ENCODE assay signal across 8 cellular contexts in the genomic region with DNA sequence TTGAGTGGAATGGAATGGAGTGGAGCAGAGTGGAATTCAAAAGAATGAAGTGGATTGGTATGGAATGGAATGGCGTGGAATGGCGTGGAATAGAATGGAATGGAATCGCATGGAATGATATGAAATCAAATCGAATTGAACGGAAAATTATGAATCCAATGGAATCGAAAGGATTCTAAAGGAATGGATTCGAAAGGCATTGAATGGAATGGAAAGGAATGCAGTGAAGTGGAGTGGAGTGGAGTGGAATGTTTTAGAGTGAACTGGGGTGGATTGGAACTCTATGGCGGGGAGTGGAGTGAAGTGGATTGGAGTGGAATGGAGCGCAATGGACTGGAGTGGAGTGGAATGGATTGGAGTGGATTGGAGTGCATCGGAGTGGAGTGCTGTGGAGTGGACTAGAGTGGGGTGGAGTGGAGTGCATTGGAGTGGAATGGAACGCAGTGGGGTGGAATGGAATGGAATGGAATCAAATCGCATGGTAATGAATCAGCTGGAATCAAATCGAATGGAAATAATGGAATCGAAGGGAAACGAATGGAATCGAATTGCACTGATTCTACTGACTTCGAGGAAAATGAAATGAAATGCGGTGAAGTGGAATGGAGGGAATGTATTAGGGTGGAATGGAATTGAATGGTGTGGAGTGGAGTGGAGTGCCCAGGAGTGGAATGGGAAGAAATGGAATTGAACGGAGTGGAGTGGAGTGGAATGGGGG.
DNase-seq lines count a peak whose midpoint lies in the region; ATAC-seq lines count a peak whose summit lies in the region.
"Not testable (repeated sequence)": the region's sequence is repeated elsewhere in the genome, so short reads cannot be mapped to it uniquely, and the experiment has no call there.

No MANE protein-coding gene starts in this region.

- H3K4me1 ChIP-seq in CD4-positive, CD25-positive, alpha-beta regulatory T cell (ENCODE audit: control insufficient read depth, insufficient read depth, low read length, poor library complexity, severe bottlenecking), result not testable (repeated sequence)

- H3K36me3 ChIP-seq in CD4-positive, CD25-positive, alpha-beta regulatory T cell (ENCODE audit: control insufficient read depth, insufficient read depth, low read length), result not testable (repeated sequence)

- H3K36me3 Mint-ChIP-seq in CD4-positive, CD25-positive, alpha-beta regulatory T cell, result not testable (repeated sequence)
- H3K36me3 Mint-ChIP-seq in activated naive CD8-positive, alpha-beta T cell treated with anti-CD3 and anti-CD28 coated beads, Interleukin-2, amount 50 U/mL, for 24 hours (ENCODE audit: low read depth), result peaks cover 28% of the 10 kb centered on the region

- in situ Hi-C loops in KBM-7 (cut with MboI; ENCODE audit: low pct_unique_long_range_greater_than_20kb, low sequenced_read_pairs), result not testable (repeated sequence)

- H3K27me3 ChIP-seq in CD4-positive, CD25-positive, alpha-beta regulatory T cell (ENCODE audit: control insufficient read depth, insufficient read depth, low read length), result not testable (repeated sequence)

- H3K9me3 ChIP-seq in CD4-positive, CD25-positive, alpha-beta regulatory T cell (ENCODE audit: control insufficient read depth in 2 of 2, low read length in 2 of 2), result peaks cover 18 to 22% of the 10 kb centered on the region in 2 experiments

- H3K27ac Mint-ChIP-seq in CD4-positive, CD25-positive, alpha-beta regulatory T cell; activated naive CD8-positive, alpha-beta T cell treated with anti-CD3 and anti-CD28 coated beads, Interleukin-2, amount 50 U/mL, for 24 hours; stimulated activated naive CD8-positive, alpha-beta T cell treated with anti-CD3 and anti-CD28 coated beads, Interleukin-15, amount 100 ng/mL, for 72 hours: not testable (repeated sequence)

- H3K4me1 Mint-ChIP-seq in CD4-positive, CD25-positive, alpha-beta regulatory T cell; activated naive CD8-positive, alpha-beta T cell treated with anti-CD3 and anti-CD28 coated beads, Interleukin-2, amount 50 U/mL, for 24 hours; stimulated activated naive CD8-positive, alpha-beta T cell treated with anti-CD3 and anti-CD28 coated beads, Interleukin-15, amount 100 ng/mL, for 72 hours: not testable (repeated sequence)

- DNase-seq in CD4-positive, CD25-positive, alpha-beta regulatory T cell, result peak in 1 of 3 donors; percentile 1
- DNase-seq in KBM-7, result peak; percentile 17
- peak; percentile 10 to 19 for DNase-seq in activated CD4-positive, alpha-beta T cell treated with anti-CD3 and anti-CD28 coated beads, Interleukin-2, amount 50 U/mL, for 24 hours (ENCODE audit: low read depth in 1 of 2, low spot score in 1 of 2)
- peak; percentile 2 for DNase-seq in activated naive CD8-positive, alpha-beta T cell treated with anti-CD3 and anti-CD28 coated beads, Interleukin-2, amount 50 U/mL, for 24 hours
- DNase-seq in germinal center (ENCODE audit: low spot score), result peak; percentile 4
- peak; percentile 3 for DNase-seq in myocyte (ENCODE audit: low read depth)
- peak; percentile 2 to 35 for DNase-seq in stimulated activated naive CD8-positive, alpha-beta T cell treated with anti-CD3 and anti-CD28 coated beads, Interleukin-15, amount 100 ng/mL, for 72 hours

- H3K4me3 ChIP-seq in CD4-positive, CD25-positive, alpha-beta regulatory T cell (ENCODE audit: low read depth, low read length), result not testable (repeated sequence)

- H3K27me3 Mint-ChIP-seq in CD4-positive, CD25-positive, alpha-beta regulatory T cell; activated naive CD8-positive, alpha-beta T cell treated with anti-CD3 and anti-CD28 coated beads, Interleukin-2, amount 50 U/mL, for 24 hours; stimulated activated naive CD8-positive, alpha-beta T cell treated with anti-CD3 and anti-CD28 coated beads, Interleukin-15, amount 100 ng/mL, for 72 hours: not testable (repeated sequence)

- not testable (repeated sequence) for H3K27ac ChIP-seq in CD4-positive, CD25-positive, alpha-beta regulatory T cell (ENCODE audit: insufficient read depth, low read length, poor library complexity, severe bottlenecking)

- ATAC-seq in CD4-positive, CD25-positive, alpha-beta regulatory T cell (ENCODE audit: low read depth in 2 of 2), result peak; percentile 31
- peak; percentile 32 for ATAC-seq in GM21447 (IDR thresholded peaks at IDR 0.05; ENCODE audit: unreplicated experiment)
- peak; percentile 49 for ATAC-seq in activated naive CD8-positive, alpha-beta T cell treated with anti-CD3 and anti-CD28 coated beads, Interleukin-2, amount 50 U/mL, for 24 hours
- peak; percentile 57 for ATAC-seq in stimulated activated naive CD8-positive, alpha-beta T cell treated with anti-CD3 and anti-CD28 coated beads, Interleukin-15, amount 100 ng/mL, for 72 hours

- peaks cover 0 to 31% (median 0%) of the 10 kb centered on the region in 7 donors for H3K9me3 Mint-ChIP-seq in CD4-positive, CD25-positive, alpha-beta regulatory T cell
- peaks cover 32% of the 10 kb centered on the region for H3K9me3 Mint-ChIP-seq in activated naive CD8-positive, alpha-beta T cell treated with anti-CD3 and anti-CD28 coated beads, Interleukin-2, amount 50 U/mL, for 24 hours
- H3K9me3 Mint-ChIP-seq in stimulated activated naive CD8-positive, alpha-beta T cell treated with anti-CD3 and anti-CD28 coated beads, Interleukin-15, amount 100 ng/mL, for 72 hours, result peaks cover 28 to 46% of the 10 kb centered on the region in 2 donors

- H3K4me3 Mint-ChIP-seq in CD4-positive, CD25-positive, alpha-beta regulatory T cell; activated naive CD8-positive, alpha-beta T cell treated with anti-CD3 and anti-CD28 coated beads, Interleukin-2, amount 50 U/mL, for 24 hours; stimulated activated naive CD8-positive, alpha-beta T cell treated with anti-CD3 and anti-CD28 coated beads, Interleukin-15, amount 100 ng/mL, for 72 hours: not testable (repeated sequence)
